10 cellular contexts compared by ENCODE assay signal in the genomic region with DNA sequence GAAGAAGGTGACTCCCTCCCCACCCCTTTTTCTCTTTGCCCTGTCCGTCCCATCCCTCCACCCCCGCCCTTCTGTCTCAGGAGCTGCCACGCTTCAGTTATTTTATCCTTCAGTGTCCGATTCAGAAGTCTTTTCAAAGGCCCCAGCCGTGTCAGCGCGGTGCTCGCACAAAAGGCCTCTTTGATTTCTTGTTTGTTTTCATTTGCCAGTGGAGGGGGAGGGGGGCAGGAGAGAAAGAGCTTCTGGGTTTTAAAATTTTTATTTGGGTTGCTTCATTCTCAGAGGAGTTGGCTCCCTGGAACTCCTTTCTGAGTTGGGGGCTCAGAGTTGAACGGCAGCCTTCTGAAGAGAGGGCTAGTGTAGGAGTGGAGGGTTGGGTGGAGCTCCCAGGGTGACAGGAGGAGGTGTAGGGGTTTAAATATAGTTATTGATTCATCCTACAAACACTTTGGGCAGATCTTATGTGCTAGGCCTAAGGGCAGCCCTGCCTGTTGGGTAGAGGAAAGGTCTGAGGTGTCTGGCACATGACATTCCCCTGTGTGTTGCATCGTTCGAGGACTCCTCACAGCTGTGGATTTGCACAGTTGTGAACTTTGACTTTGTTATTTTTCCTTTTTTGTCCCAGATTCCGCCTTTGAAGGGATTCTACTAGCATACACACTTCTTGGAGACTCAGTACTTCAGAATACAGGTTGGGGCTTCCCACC. TPM values are rescaled to one million over a fixed set of nuclear protein-coding genes. Genes with fewer than 3 reads are reported as not detected.
DNase-seq lines count a peak whose midpoint lies in the region; ATAC-seq and TF ChIP-seq lines count a peak whose summit lies in the region.
"Had no signal": no experiment of that assay in that cellular context is flagged by ENCODE, and none has a peak within 500 bp of the region (broad histone marks: within the 10 kb centered on the region; RNA-seq: fewer than 3 reads in every experiment).

No MANE protein-coding gene starts in this region.

- peak overlapping the region; percentile 86 for H3K9ac ChIP-seq in adipocyte (ENCODE audit: low read length)

- no peak for TF ChIP-seq RAD21 in Ishikawa (IDR thresholded peaks at IDR 0.05; ENCODE audit: low read depth)

- H3K4me3 ChIP-seq in adipocyte (ENCODE audit: low read length) (peak overlapping the region; percentile 57), right cardiac atrium (ENCODE audit: low read length) (no peak overlapping the region)
- H3K4me3 ChIP-seq: cardiac muscle cell, ovary had no signal

- H3K36me3 ChIP-seq in adipocyte (ENCODE audit: control insufficient read depth, insufficient read depth, low read length, severe bottlenecking), result peaks cover 28% of the 10 kb centered on the region
- H3K36me3 ChIP-seq: cardiac muscle cell, ovary had no signal

- no peak for TF ChIP-seq EP300 in Ishikawa (IDR thresholded peaks at IDR 0.05; ENCODE audit: borderline replicate concordance)

- H3K27me3 ChIP-seq in adipocyte (replicated peaks; ENCODE audit: control insufficient read depth, insufficient read depth, low read length) (no peaks in the 10 kb centered on the region), right cardiac atrium (ENCODE audit: control insufficient read depth, insufficient read depth) (no peaks in the 10 kb centered on the region)
- H3K27me3 ChIP-seq: ovary had no signal

- no peaks in the 10 kb centered on the region for H3K9me3 ChIP-seq in adipocyte (ENCODE audit: control insufficient read depth, low read length)
- H3K9me3 ChIP-seq in right cardiac atrium (ENCODE audit: control insufficient read depth, low read length), result no peaks in the 10 kb centered on the region
- H3K9me3 ChIP-seq: ovary had no signal

- 50% methylated on average over 12 of the region's 12 CpGs for WGBS in right cardiac atrium

- H3K27ac ChIP-seq in right cardiac atrium (ENCODE audit: low read length) (peak overlapping the region; percentile 83), substantia nigra (ENCODE audit: low read depth, low read length, poor library complexity, severe bottlenecking) (peak overlapping the region; percentile 99)
- H3K27ac ChIP-seq: cardiac muscle cell had no signal

- intact Hi-C loops in right cardiac atrium (cut with DNase I), result loop anchor here in 1 of 4 donors (5.0 kb wide), 1 partner anchor 35 kb away; no protein-coding TSS in a partner anchor

- peaks cover 93% of the 10 kb centered on the region for H3K4me1 ChIP-seq in adipocyte (ENCODE audit: control insufficient read depth, insufficient read depth, low read length)
- H3K4me1 ChIP-seq in right cardiac atrium (ENCODE audit: control insufficient read depth, insufficient read depth, low read length), result peaks cover 57% of the 10 kb centered on the region

- DNase-seq in adipocyte (ENCODE audit: low read depth) (peak; percentile 30), right cardiac atrium (peak in 2 of 3 donors; percentile 27 to 70), substantia nigra (lab: John Stamatoyannopoulos, UW) (peak in 44 of 49 donors; percentile 33 to 84 (median 66)), CD1c-positive myeloid dendritic cell (ENCODE audit: extremely low spot score) (no peak), GM19238 (ENCODE audit: insufficient read length, low spot score) (no peak), AG08396 (ENCODE audit: low spot score) (no peak)
- DNase-seq: ovary had no signal

- ATAC-seq in right cardiac atrium (peak; percentile 40 to 57), GM21528 (IDR thresholded peaks at IDR 0.05; ENCODE audit: low FRiP score, unreplicated experiment) (no peak)

TF ChIP-seq in Ishikawa, 13 proteins besides CTCF, POLR2A, EP300 and RAD21:
- TF ChIP-seq EGR1 (IDR thresholded peaks at IDR 0.05), result no peak
- TF ChIP-seq, protein P1, sequence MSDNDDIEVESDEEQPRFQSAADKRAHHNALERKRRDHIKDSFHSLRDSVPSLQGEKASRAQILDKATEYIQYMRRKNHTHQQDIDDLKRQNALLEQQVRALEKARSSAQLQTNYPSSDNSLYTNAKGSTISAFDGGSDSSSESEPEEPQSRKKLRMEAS (IDR thresholded peaks at IDR 0.05), result 0 out of 2 replicates have a peak, but pooled peaks have one; percentile 17

RNA-seq across cellular contexts. Expression of a gene that starts 36.8 kb away (rescaled TPM):
- total RNA-seq in right cardiac atrium, result 100 to 1,000 TPM; 123 to 168 (median 156) TPM
- polyA plus RNA-seq in right cardiac atrium, result 67.4 TPM
- total RNA-seq: cardiac muscle cell had no signal
- polyA plus RNA-seq: cardiac muscle cell had no signal

Comparison
In these comparisons a context has a peak if more than half of its experiments do, and no peak if none do; other contexts are left out.
1. DNase-seq: peak in adipocyte (single experiment), right cardiac atrium (2 of 3) and substantia nigra (44 of 49); none in CD1c-positive myeloid dendritic cell (single experiment), GM19238 (single experiment) and AG08396 (single experiment).